ENCODE assay signal across 1 cellular context in the genomic region with DNA sequence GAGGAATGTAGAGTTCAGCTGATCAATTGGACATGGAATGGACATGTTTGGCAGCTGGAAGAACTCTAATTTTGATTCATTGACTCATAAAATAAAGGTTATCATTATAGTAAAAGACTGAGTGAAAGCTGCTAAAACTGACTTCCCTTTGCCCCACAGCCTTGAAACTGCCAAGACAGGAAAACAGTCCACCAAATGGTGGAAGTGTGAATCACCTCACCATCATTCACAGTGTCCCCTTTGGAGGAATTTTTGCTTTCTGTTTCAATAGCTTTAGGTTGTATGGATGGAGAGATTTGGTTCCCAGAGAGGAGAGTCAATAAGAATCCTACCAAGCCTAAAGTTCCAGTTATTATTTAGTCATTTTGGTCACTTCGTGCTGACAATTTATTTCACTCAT.
TF ChIP-seq lines count a peak whose summit lies in the region.

No MANE protein-coding gene starts in this region.

TF ChIP-seq in SK-N-SH, 30 proteins besides CTCF, POLR2A, EP300 and RAD21 (continued from another document):
- TF ChIP-seq, protein P1, sequence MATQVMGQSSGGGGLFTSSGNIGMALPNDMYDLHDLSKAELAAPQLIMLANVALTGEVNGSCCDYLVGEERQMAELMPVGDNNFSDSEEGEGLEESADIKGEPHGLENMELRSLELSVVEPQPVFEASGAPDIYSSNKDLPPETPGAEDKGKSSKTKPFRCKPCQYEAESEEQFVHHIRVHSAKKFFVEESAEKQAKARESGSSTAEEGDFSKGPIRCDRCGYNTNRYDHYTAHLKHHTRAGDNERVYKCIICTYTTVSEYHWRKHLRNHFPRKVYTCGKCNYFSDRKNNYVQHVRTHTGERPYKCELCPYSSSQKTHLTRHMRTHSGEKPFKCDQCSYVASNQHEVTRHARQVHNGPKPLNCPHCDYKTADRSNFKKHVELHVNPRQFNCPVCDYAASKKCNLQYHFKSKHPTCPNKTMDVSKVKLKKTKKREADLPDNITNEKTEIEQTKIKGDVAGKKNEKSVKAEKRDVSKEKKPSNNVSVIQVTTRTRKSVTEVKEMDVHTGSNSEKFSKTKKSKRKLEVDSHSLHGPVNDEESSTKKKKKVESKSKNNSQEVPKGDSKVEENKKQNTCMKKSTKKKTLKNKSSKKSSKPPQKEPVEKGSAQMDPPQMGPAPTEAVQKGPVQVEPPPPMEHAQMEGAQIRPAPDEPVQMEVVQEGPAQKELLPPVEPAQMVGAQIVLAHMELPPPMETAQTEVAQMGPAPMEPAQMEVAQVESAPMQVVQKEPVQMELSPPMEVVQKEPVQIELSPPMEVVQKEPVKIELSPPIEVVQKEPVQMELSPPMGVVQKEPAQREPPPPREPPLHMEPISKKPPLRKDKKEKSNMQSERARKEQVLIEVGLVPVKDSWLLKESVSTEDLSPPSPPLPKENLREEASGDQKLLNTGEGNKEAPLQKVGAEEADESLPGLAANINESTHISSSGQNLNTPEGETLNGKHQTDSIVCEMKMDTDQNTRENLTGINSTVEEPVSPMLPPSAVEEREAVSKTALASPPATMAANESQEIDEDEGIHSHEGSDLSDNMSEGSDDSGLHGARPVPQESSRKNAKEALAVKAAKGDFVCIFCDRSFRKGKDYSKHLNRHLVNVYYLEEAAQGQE (IDR thresholded peaks at IDR 0.05; ENCODE audit: low read depth, low read length), result no peak
- TF ChIP-seq MXI1 (IDR thresholded peaks at IDR 0.05; ENCODE audit: low read depth, low read length), result no peak
- TF ChIP-seq, protein P2, sequence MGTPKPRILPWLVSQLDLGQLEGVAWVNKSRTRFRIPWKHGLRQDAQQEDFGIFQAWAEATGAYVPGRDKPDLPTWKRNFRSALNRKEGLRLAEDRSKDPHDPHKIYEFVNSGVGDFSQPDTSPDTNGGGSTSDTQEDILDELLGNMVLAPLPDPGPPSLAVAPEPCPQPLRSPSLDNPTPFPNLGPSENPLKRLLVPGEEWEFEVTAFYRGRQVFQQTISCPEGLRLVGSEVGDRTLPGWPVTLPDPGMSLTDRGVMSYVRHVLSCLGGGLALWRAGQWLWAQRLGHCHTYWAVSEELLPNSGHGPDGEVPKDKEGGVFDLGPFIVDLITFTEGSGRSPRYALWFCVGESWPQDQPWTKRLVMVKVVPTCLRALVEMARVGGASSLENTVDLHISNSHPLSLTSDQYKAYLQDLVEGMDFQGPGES (IDR thresholded peaks at IDR 0.05; ENCODE audit: low read depth, low read length), result no peak
- TF ChIP-seq, protein P3, sequence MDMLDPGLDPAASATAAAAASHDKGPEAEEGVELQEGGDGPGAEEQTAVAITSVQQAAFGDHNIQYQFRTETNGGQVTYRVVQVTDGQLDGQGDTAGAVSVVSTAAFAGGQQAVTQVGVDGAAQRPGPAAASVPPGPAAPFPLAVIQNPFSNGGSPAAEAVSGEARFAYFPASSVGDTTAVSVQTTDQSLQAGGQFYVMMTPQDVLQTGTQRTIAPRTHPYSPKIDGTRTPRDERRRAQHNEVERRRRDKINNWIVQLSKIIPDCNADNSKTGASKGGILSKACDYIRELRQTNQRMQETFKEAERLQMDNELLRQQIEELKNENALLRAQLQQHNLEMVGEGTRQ (IDR thresholded peaks at IDR 0.05; ENCODE audit: borderline replicate concordance, low read depth, low read length), result no peak
- TF ChIP-seq NRF1 (IDR thresholded peaks at IDR 0.05; ENCODE audit: low read depth, low read length), result no peak
- no peak for TF ChIP-seq GABPA (IDR thresholded peaks at IDR 0.05; ENCODE audit: low read depth)
- TF ChIP-seq, protein P4, sequence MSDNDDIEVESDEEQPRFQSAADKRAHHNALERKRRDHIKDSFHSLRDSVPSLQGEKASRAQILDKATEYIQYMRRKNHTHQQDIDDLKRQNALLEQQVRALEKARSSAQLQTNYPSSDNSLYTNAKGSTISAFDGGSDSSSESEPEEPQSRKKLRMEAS (IDR thresholded peaks at IDR 0.05; ENCODE audit: low read depth), result no peak
- no peak for TF ChIP-seq MEF2A (IDR thresholded peaks at IDR 0.05; ENCODE audit: borderline replicate concordance, low read depth)
- no peak for TF ChIP-seq RCOR1 (IDR thresholded peaks at IDR 0.05; ENCODE audit: low read length)
- TF ChIP-seq CHD2 (IDR thresholded peaks at IDR 0.05; ENCODE audit: low read length, partially characterized antibody), result no peak
- TF ChIP-seq TEAD4 (IDR thresholded peaks at IDR 0.05; ENCODE audit: borderline replicate concordance, insufficient read depth), result no peak
- TF ChIP-seq SMC3 (IDR thresholded peaks at IDR 0.05; ENCODE audit: low read depth, low read length), result no peak
TF ChIP-seq in SK-N-SH: peak in this region for 0.
